Comparison of ENCODE assay signal across 8 cellular contexts in genomic region chr5:74631088-74631960, GRCh38. TPM values are rescaled to one million over a fixed set of nuclear protein-coding genes. Genes with fewer than 3 reads are reported as not detected.
A peak's percentile ranks its signal among the peaks of the same experiment; 100 is the strongest.
DNase-seq lines count a peak whose midpoint lies in the region; ATAC-seq and TF ChIP-seq lines count a peak whose summit lies in the region.

No MANE protein-coding gene starts in this region.

- 86% methylated on average over 11 of the region's 11 CpGs for WGBS in SK-N-SH (ENCODE audit: low lambda C conversion rate)
- 34% methylated on average over 11 of the region's 11 CpGs for WGBS in prostate gland

- peak overlapping the region; percentile 5 to 88 (median 66) for H3K27ac Mint-ChIP-seq in CD4-positive, alpha-beta memory T cell
- peak overlapping the region; percentile 88 for H3K27ac Mint-ChIP-seq in progenitor cell of endocrine pancreas

- H3K9me3 Mint-ChIP-seq in CD4-positive, alpha-beta memory T cell: no peaks in the 10 kb centered on the region
- no peaks in the 10 kb centered on the region for H3K9me3 Mint-ChIP-seq in progenitor cell of endocrine pancreas (ENCODE audit: low read depth)

- peaks cover 37% of the 10 kb centered on the region for H3F3A ChIP-seq in SK-N-SH (replicated peaks; ENCODE audit: insufficient read depth)

- H3K9ac ChIP-seq in SK-N-SH (peak overlapping the region; percentile 46; the same call in 1 of the 2 replicates), fibroblast of lung (ENCODE audit: insufficient read depth, low read length) (peak overlapping the region; percentile 4)

- TF ChIP-seq POLR2A in prostate gland (IDR thresholded peaks at IDR 0.05): no peak

- H3K4me1 ChIP-seq in CD4-positive, alpha-beta memory T cell (ENCODE audit: insufficient read depth, low read length): peaks cover 21% of the 10 kb centered on the region
- H3K4me1 ChIP-seq in SK-N-SH (ENCODE audit: control insufficient read depth in 1 of 2, insufficient read depth in 2 of 2, low read depth in 1 of 2, low read length in 1 of 2) (peaks cover 2 to 48% of the 10 kb centered on the region in 2 experiments), fibroblast of lung (ENCODE audit: control insufficient read depth, extremely low read depth, insufficient read depth, low read length) (peaks cover 32% of the 10 kb centered on the region), prostate gland (replicated peaks) (peaks cover 6% of the 10 kb centered on the region)

- intact Hi-C loops in CD4-positive, alpha-beta memory T cell (cut with micrococcal nuclease): no loop called here
- intact Hi-C loops in prostate gland (cut with DNase I): no loop called here

- H3K4me1 Mint-ChIP-seq in CD4-positive, alpha-beta memory T cell: peaks cover 11 to 27% (median 17%) of the 10 kb centered on the region in 4 donors
- H3K4me1 Mint-ChIP-seq in progenitor cell of endocrine pancreas (ENCODE audit: low read depth): peaks cover 57% of the 10 kb centered on the region

- H3K9me3 ChIP-seq in CD4-positive, alpha-beta memory T cell (ENCODE audit: control insufficient read depth in 1 of 2, low read length in 2 of 2): no peaks in the 10 kb centered on the region
- H3K9me3 ChIP-seq in SK-N-SH (no peaks in the 10 kb centered on the region), fibroblast of lung (ENCODE audit: control insufficient read depth, insufficient read depth, low read depth, low read length) (no peaks in the 10 kb centered on the region), prostate gland (no peaks in the 10 kb centered on the region)

- peak; percentile 90 for ATAC-seq in GM19324 (IDR thresholded peaks at IDR 0.05; ENCODE audit: low FRiP score, unreplicated experiment)
- ATAC-seq in HG03159 (IDR thresholded peaks at IDR 0.05; ENCODE audit: unreplicated experiment): peak; percentile 91

- no peak for TF ChIP-seq EP300 in SK-N-SH (IDR thresholded peaks at IDR 0.05; ENCODE audit: borderline replicate concordance in 1 of 2, low read depth in 1 of 2, low read length in 1 of 2)

- H3K36me3 ChIP-seq in CD4-positive, alpha-beta memory T cell (ENCODE audit: insufficient read depth, low read length): no peaks in the 10 kb centered on the region
- peaks cover 45 to 72% of the 10 kb centered on the region in 2 experiments for H3K36me3 ChIP-seq in SK-N-SH (replicated peaks in 1 of 2; ENCODE audit: control insufficient read depth in 1 of 2, insufficient read depth in 2 of 2, low read length in 1 of 2)
- H3K36me3 ChIP-seq in fibroblast of lung (ENCODE audit: control insufficient read depth, insufficient read depth, low read length): peaks cover 5% of the 10 kb centered on the region
- H3K36me3 ChIP-seq in prostate gland: no peaks in the 10 kb centered on the region

- H3K27me3 Mint-ChIP-seq in CD4-positive, alpha-beta memory T cell: peaks cover 0 to 4% of the 10 kb centered on the region in 2 donors
- no peaks in the 10 kb centered on the region for H3K27me3 Mint-ChIP-seq in progenitor cell of endocrine pancreas

- H3K79me2 ChIP-seq in SK-N-SH (ENCODE audit: insufficient read depth) (peaks cover 70% of the 10 kb centered on the region), fibroblast of lung (ENCODE audit: control insufficient read depth, insufficient read depth, low read length) (peaks cover 24% of the 10 kb centered on the region)

- TF ChIP-seq CTCF in SK-N-SH (IDR thresholded peaks at IDR 0.05) (no peak), fibroblast of lung (conservative IDR thresholded peaks at IDR 0.05 in 1 of 2, IDR thresholded peaks at IDR 0.05 in 1 of 2; ENCODE audit: low read depth in 1 of 2, low read length in 2 of 2) (no peak), progenitor cell of endocrine pancreas (IDR thresholded peaks at IDR 0.05; ENCODE audit: unreplicated experiment) (no peak), prostate gland (IDR thresholded peaks at IDR 0.05) (no peak)

- peak overlapping the region in 7 of 8 donors; percentile 6 to 66 (median 22) for H3K4me3 Mint-ChIP-seq in CD4-positive, alpha-beta memory T cell
- peak overlapping the region; percentile 43 for H3K4me3 Mint-ChIP-seq in progenitor cell of endocrine pancreas (ENCODE audit: low read depth)

- DNase-seq in CD4-positive, alpha-beta memory T cell: peak in 4 of 5 donors; percentile 15 to 45 (median 27)
- DNase-seq in SK-N-SH: no peak
- peak; percentile 71 to 93 for DNase-seq in fibroblast of lung (ENCODE audit: low read depth in 2 of 2)
- no peak for DNase-seq in progenitor cell of endocrine pancreas (ENCODE audit: low spot score, unreplicated experiment)
- DNase-seq in NK-92 (lab: John Stamatoyannopoulos, UW; ENCODE audit: unreplicated experiment): no peak
- DNase-seq in prostate gland (ENCODE audit: low spot score): no peak

- H3K27ac ChIP-seq in CD4-positive, alpha-beta memory T cell (ENCODE audit: low read depth, low read length): peak overlapping the region; percentile 23
- H3K27ac ChIP-seq in SK-N-SH (ENCODE audit: low read depth in 2 of 2, low read length in 1 of 2) (peak overlapping the region in 1 of 2 experiments; percentile 87; a peak in 2 of 4 replicates), fibroblast of lung (ENCODE audit: insufficient read depth, low read length) (peak overlapping the region; percentile 84), prostate gland (peak overlapping the region in 1 of 2 donors; percentile 5)

- POLR2A ChIA-PET in CD4-positive, alpha-beta memory T cell (lab: Charles Lee; ENCODE audit: partially characterized antibody): interaction anchor here (1.1 to 2.4 kb wide), 2 partner anchors 9 kb away, joined by 4 to 9 read pairs; partner anchors contain the start of gene ENC1
- POLR2A ChIA-PET in SK-N-SH (lab: Yijun Ruan, JAX): no interaction called here

- peaks cover 54% of the 10 kb centered on the region for H4K20me1 ChIP-seq in SK-N-SH (ENCODE audit: insufficient read depth)
- no peaks in the 10 kb centered on the region for H4K20me1 ChIP-seq in fibroblast of lung (ENCODE audit: control insufficient read depth, extremely low read depth, insufficient read depth, low read length)

- H3K27me3 ChIP-seq in CD4-positive, alpha-beta memory T cell (ENCODE audit: insufficient read depth, low read length): no peaks in the 10 kb centered on the region
- no peaks in the 10 kb centered on the region for H3K27me3 ChIP-seq in SK-N-SH (ENCODE audit: insufficient read depth)
- no peaks in the 10 kb centered on the region for H3K27me3 ChIP-seq in fibroblast of lung (ENCODE audit: control insufficient read depth, insufficient read depth, low read length)
- no peaks in the 10 kb centered on the region for H3K27me3 ChIP-seq in prostate gland (replicated peaks; ENCODE audit: insufficient read depth)

- H3K9me2 ChIP-seq in SK-N-SH: no peaks in the 10 kb centered on the region

- H3K4me3 ChIP-seq in CD4-positive, alpha-beta memory T cell (ENCODE audit: low read length in 2 of 2): no peak overlapping the region
- H3K4me3 ChIP-seq in SK-N-SH (ENCODE audit: low read depth in 2 of 2, low read length in 1 of 2): peak overlapping the region in 1 of 2 experiments; percentile 3; a peak in 1 of 4 replicates
- no peak overlapping the region for H3K4me3 ChIP-seq in fibroblast of lung (replicated peaks in 1 of 4; ENCODE audit: control extremely low read depth in 1 of 4, insufficient read depth in 1 of 4, low read depth in 3 of 4, low read length in 4 of 4)
- H3K4me3 ChIP-seq in prostate gland: no peak overlapping the region

- no peak for TF ChIP-seq RAD21 in SK-N-SH (IDR thresholded peaks at IDR 0.05; ENCODE audit: low read length)

- CTCF ChIA-PET in CD4-positive, alpha-beta memory T cell (lab: Charles Lee; ENCODE audit: partially characterized antibody): interaction anchor here (1.9 to 2.4 kb wide), 2 partner anchors 9 to 15 kb away, joined by 6 to 9 read pairs; partner anchors contain the start of gene ENC1
- CTCF ChIA-PET in SK-N-SH (lab: Yijun Ruan, JAX): interaction anchor here (0.6 to 0.9 kb wide), 2 partner anchors 9 to 606 kb away, joined by 3 read pairs; partner anchors contain the start of gene ENC1

- H2AFZ ChIP-seq in SK-N-SH (ENCODE audit: low read depth) (no peak overlapping the region), fibroblast of lung (ENCODE audit: low read length) (no peak overlapping the region)

- no peaks in the 10 kb centered on the region for H3K36me3 Mint-ChIP-seq in CD4-positive, alpha-beta memory T cell
- H3K36me3 Mint-ChIP-seq in progenitor cell of endocrine pancreas (ENCODE audit: insufficient read depth): peaks cover 40% of the 10 kb centered on the region

- peak overlapping the region; percentile 57 for H3K4me2 ChIP-seq in SK-N-SH
- peak overlapping the region; percentile 56 for H3K4me2 ChIP-seq in fibroblast of lung (ENCODE audit: extremely low read depth, insufficient read depth, low read length)

TF ChIP-seq in SK-N-SH, 30 proteins besides CTCF, POLR2A, EP300 and RAD21:
- TF ChIP-seq TCF12 (IDR thresholded peaks at IDR 0.05) (no peak), RXRA (IDR thresholded peaks at IDR 0.05; ENCODE audit: borderline replicate concordance, low read depth) (no peak), ELF1 (IDR thresholded peaks at IDR 0.05) (no peak), YY1 (IDR thresholded peaks at IDR 0.05; ENCODE audit: low read depth) (no peak), GABPA (IDR thresholded peaks at IDR 0.05; ENCODE audit: low read depth) (no peak)

RNA-seq across cellular contexts. Expression of gene ENC1, which starts 9.2 kb away (rescaled TPM):
- total RNA-seq in CD4-positive, alpha-beta memory T cell: under 1 TPM; 0.61 to 0.84 TPM
- under 1 TPM; 0.10 to 0.75 TPM for polyA plus RNA-seq in CD4-positive, alpha-beta memory T cell
- polyA plus RNA-seq in SK-N-SH (2012; rRNA removed) (20.3 and 23.9 TPM in 2 replicates), fibroblast of lung (3.5 and 15.6 TPM in 2 replicates)
- 13.5 and 15.1 TPM in 2 replicates for polyA plus RNA-seq in SK-N-SH (2012; cell fraction: cytosol; rRNA removed)
- polyA plus RNA-seq in SK-N-SH (2012; cell fraction: nucleus; rRNA removed): 57.1 and 64.1 TPM in 2 replicates
- total RNA-seq in fibroblast of lung (15.4 and 21.8 TPM in 2 replicates), progenitor cell of endocrine pancreas (71.7 and 78.7 TPM in 2 replicates), prostate gland (100 to 1,000 TPM in 1 of 2 donors, 10 to 100 TPM in 1; 78.1 to 103 TPM)
- polyA plus RNA-seq in fibroblast of lung (2012): 3.3 and 14.0 TPM in 2 replicates
- polyA minus RNA-seq in fibroblast of lung (ENCODE audit: low replicate concordance): 13.3 and 50.6 TPM in 2 replicates

RNA-seq across cellular contexts. Expression of gene HEXB, which starts 53.7 kb away (rescaled TPM):
- total RNA-seq in CD4-positive, alpha-beta memory T cell: 10 to 100 TPM; 62.3 to 70.9 TPM
- polyA plus RNA-seq in CD4-positive, alpha-beta memory T cell: 100 to 1,000 TPM in 1 of 2 donors, 10 to 100 TPM in 1; 92.6 to 200 TPM
- polyA plus RNA-seq in SK-N-SH (2012; rRNA removed) (75.8 and 80.0 TPM in 2 replicates), fibroblast of lung (203 and 254 TPM in 2 replicates)
- 101 and 149 TPM in 2 replicates for polyA plus RNA-seq in SK-N-SH (2012; cell fraction: cytosol; rRNA removed)
- 50.7 and 56.8 TPM in 2 replicates for polyA plus RNA-seq in SK-N-SH (2012; cell fraction: nucleus; rRNA removed)
- total RNA-seq in fibroblast of lung (214 and 245 TPM in 2 replicates), progenitor cell of endocrine pancreas (59.9 and 61.4 TPM in 2 replicates), prostate gland (100 to 1,000 TPM; 149 to 178 TPM)
- 194 and 245 TPM in 2 replicates for polyA plus RNA-seq in fibroblast of lung (2012)
- polyA minus RNA-seq in fibroblast of lung (ENCODE audit: low replicate concordance): 28.0 and 30.2 TPM in 2 replicates

Comparison
In these comparisons a context has a peak if more than half of its experiments do, and no peak if none do; other contexts are left out.
1. DNase-seq: peak in CD4-positive, alpha-beta memory T cell (4 of 5) and fibroblast of lung (2 of 2); none in SK-N-SH (single experiment), progenitor cell of endocrine pancreas (single experiment), NK-92 (single experiment) and prostate gland (single experiment).